Comparison of ENCODE assay signal across 8 cellular contexts in the genomic region with DNA sequence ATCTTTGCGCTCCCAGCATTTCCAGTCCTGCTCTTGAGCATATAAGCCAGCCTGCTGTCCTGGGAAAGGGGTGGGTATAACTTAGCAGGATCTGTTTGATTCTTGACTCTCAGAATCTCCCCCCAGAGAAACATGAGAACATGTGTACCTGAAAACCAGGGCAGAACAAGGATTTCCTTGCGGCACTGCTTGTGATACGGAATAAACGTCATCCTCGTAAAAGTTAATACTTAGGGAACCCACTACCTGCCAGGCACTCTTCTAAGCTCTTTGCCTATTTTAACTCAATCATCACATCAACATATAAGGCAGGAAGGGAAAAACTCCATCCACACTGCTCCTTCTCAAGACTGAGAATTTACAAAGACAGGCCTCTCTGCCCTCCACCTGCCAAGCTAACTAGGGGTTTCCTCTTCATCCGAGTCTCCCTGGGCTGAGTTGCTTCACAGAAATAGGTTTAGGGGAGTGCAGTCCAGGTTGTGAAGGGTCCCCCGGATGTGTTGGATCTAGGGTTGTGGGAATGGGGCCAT. TPM values are rescaled to one million over a fixed set of nuclear protein-coding genes. Genes with fewer than 3 reads are reported as not detected.
A peak's percentile ranks its signal among the peaks of the same experiment; 100 is the strongest.
DNase-seq lines count a peak whose midpoint lies in the region; ATAC-seq and TF ChIP-seq lines count a peak whose summit lies in the region.

No MANE protein-coding gene starts in this region.

- H3K9me3 ChIP-seq in HUES64 (ENCODE audit: insufficient read depth, low read depth, low read length) (no peaks in the 10 kb centered on the region), muscle layer of colon (ENCODE audit: low read length) (no peaks in the 10 kb centered on the region)

- H3K27me3 ChIP-seq in HUES64 (ENCODE audit: insufficient read depth, low read length) (no peaks in the 10 kb centered on the region), muscle layer of colon (ENCODE audit: control insufficient read depth in 1 of 2, insufficient read depth in 2 of 2, low read length in 2 of 2) (no peaks in the 10 kb centered on the region)

- DNase-seq in AG04449 (ENCODE audit: low read depth, low spot score): no peak
- DNase-seq in caudate nucleus (lab: John Stamatoyannopoulos, UW): no peak
- DNase-seq in NCI-H1417 (lab: John Stamatoyannopoulos, UW): no peak

- H3K4me1 ChIP-seq in HUES64 (ENCODE audit: insufficient read depth, low read length) (peaks cover 5% of the 10 kb centered on the region; the same call in 1 of the 2 replicates), muscle layer of colon (ENCODE audit: insufficient read depth, low read length) (peaks cover 7% of the 10 kb centered on the region)

- 69% methylated on average over 7 of the region's 7 CpGs for WGBS in HUES64

- H3K36me3 ChIP-seq in HUES64 (ENCODE audit: insufficient read depth, low read length): no peaks in the 10 kb centered on the region
- H3K36me3 ChIP-seq in muscle layer of colon (ENCODE audit: insufficient read depth, low read length): no peaks in the 10 kb centered on the region

- H3K9ac ChIP-seq in HUES64 (ENCODE audit: low read depth, low read length): peak overlapping the region; percentile 73
- H3K9ac ChIP-seq in muscle layer of colon (ENCODE audit: low read length): peak overlapping the region; percentile 44

- POLR2A ChIA-PET in AG04449 (lab: Yijun Ruan, JAX): no interaction called here

- H3K27ac ChIP-seq in HUES64 (ENCODE audit: low read depth, low read length) (0 out of 2 replicates have a peak overlapping the region, but pooled peaks have one; percentile 9), caudate nucleus (ENCODE audit: low read depth, low read length) (peak overlapping the region; percentile 64), muscle layer of colon (ENCODE audit: low read depth, low read length) (peak overlapping the region; percentile 85)

- ATAC-seq in GM21528 (IDR thresholded peaks at IDR 0.05; ENCODE audit: low FRiP score, unreplicated experiment) (no peak), GM21529 (IDR thresholded peaks at IDR 0.05; ENCODE audit: unreplicated experiment) (no peak), HG03095 (IDR thresholded peaks at IDR 0.05; ENCODE audit: unreplicated experiment) (no peak)

- TF ChIP-seq CTCF in AG04449 (IDR thresholded peaks at IDR 0.05; ENCODE audit: insufficient read depth, low read length, missing control alignments): no peak

- CTCF ChIA-PET in AG04449 (lab: Yijun Ruan, JAX): interaction anchor here (1.0 to 1.8 kb wide), 4 partner anchors 8 to 121 kb away, joined by 3 to 8 read pairs (median 4); no protein-coding TSS in a partner anchor

- H3K4me3 ChIP-seq in AG04449 (ENCODE audit: low read depth, low read length) (peak overlapping the region; percentile 69), HUES64 (ENCODE audit: low read length) (peak overlapping the region; percentile 83), muscle layer of colon (ENCODE audit: low read depth in 1 of 2, low read length in 2 of 2) (peak overlapping the region; percentile 75 to 78)

RNA-seq across cellular contexts. Expression of a gene that starts 1.1 kb away (rescaled TPM):
- polyA plus RNA-seq in HUES64 (2013, experiment 1 of 2): 6.6 TPM
- 11.8 TPM for polyA plus RNA-seq in HUES64 (2013, experiment 2 of 2)

RNA-seq across cellular contexts. Expression of a gene that starts 23.7 kb away (rescaled TPM):
- polyA plus RNA-seq in HUES64 (2013, experiment 1 of 2): 0.95 TPM
- polyA plus RNA-seq in HUES64 (2013, experiment 2 of 2): 2.7 TPM

RNA-seq across cellular contexts. Expression of a gene that starts 24.4 kb away (rescaled TPM):
- polyA plus RNA-seq in HUES64 (2013, experiment 1 of 2): 28.7 TPM
- polyA plus RNA-seq in HUES64 (2013, experiment 2 of 2): 28.0 TPM

RNA-seq across cellular contexts. Expression of a gene that starts 34.1 kb away (rescaled TPM):
- polyA plus RNA-seq in HUES64 (2013, experiment 1 of 2): 16.7 TPM
- 16.4 TPM for polyA plus RNA-seq in HUES64 (2013, experiment 2 of 2)

RNA-seq across cellular contexts. Expression of a gene that starts 54.5 kb away (rescaled TPM):
- polyA plus RNA-seq in HUES64 (2013, experiment 1 of 2): 56.4 TPM
- polyA plus RNA-seq in HUES64 (2013, experiment 2 of 2): 50.9 TPM

Comparison
In these comparisons a context has a peak if more than half of its experiments do, and no peak if none do; other contexts are left out.
1. H3K27ac ChIP-seq: peak in every context shown above with its lines; median percentile 85 in muscle layer of colon; 64 in caudate nucleus; 9 in HUES64.